25 cellular contexts compared by ENCODE assay signal in genomic region chr12:70815056-70815455, GRCh38.
"Had no signal": no experiment of that assay in that cellular context is flagged by ENCODE, and none has a peak within 500 bp of the region (broad histone marks: within the 10 kb centered on the region; RNA-seq: fewer than 3 reads in every experiment).

No MANE protein-coding gene starts in this region.

- H3K4me1 Mint-ChIP-seq: activated CD4-positive, alpha-beta T cell treated with anti-CD3 and anti-CD28 coated beads for 36 hours; activated CD4-positive, alpha-beta T cell treated with anti-CD3 and anti-CD28 coated beads, Interleukin-2, amount 10 ng/mL, durations not matched to agents 24 days and 14 days; activated CD8-positive, alpha-beta memory T cell treated with anti-CD3 and anti-CD28 coated beads, Interleukin-2, amount 10 ng/mL, durations not matched to agents 7 days and 5 days; activated T-helper 17 cell treated with anti-CD3 and anti-CD28 coated beads, Interleukin-2, amount 50 U/mL, for 72 hours had no signal

- DNase-seq: activated CD4-positive, alpha-beta memory T cell treated with anti-CD3 and anti-CD28 coated beads for 36 hours; activated CD4-positive, alpha-beta T cell treated with anti-CD3 and anti-CD28 coated beads for 36 hours; activated CD4-positive, alpha-beta T cell treated with anti-CD3 and anti-CD28 coated beads, Interleukin-2, amount 10 ng/mL, durations not matched to agents 24 days and 14 days; activated CD4-positive, CD25-positive, alpha-beta regulatory T cell; activated CD4-positive, CD25-positive, alpha-beta regulatory T cell treated with anti-CD3 and anti-CD28 coated beads, Interleukin-2, amount 50 U/mL, for 72 hours; activated CD8-positive, alpha-beta memory T cell treated with anti-CD3 and anti-CD28 coated beads, Interleukin-2, amount 10 ng/mL, durations not matched to agents 7 days and 5 days; activated CD8-positive, alpha-beta memory T cell treated with anti-CD3 and anti-CD28 coated beads, Interleukin-2, amount 50 U/mL, for 4 hours; activated CD8-positive, alpha-beta T cell treated with anti-CD3 and anti-CD28 coated beads, Interleukin-2, amount 10 ng/mL, durations not matched to agents 7 days and 5 days; activated effector memory CD4-positive, alpha-beta T cell treated with Interleukin-2 at 50 U/mL for 16 hours; activated gamma-delta T cell treated with Interleukin-2 at 50 U/mL for 16 hours; activated naive CD4-positive, alpha-beta T cell treated with anti-CD3 and anti-CD28 coated beads, Interleukin-2, amount 50 U/mL, for 16 hours; activated naive CD4-positive, alpha-beta T cell treated with Interleukin-2 at 50 U/mL for 16 hours; activated T-cell treated with anti-CD3 and anti-CD28 coated beads for 4 hours; activated T-cell treated with anti-CD3 and anti-CD28 coated beads, Interleukin-2, amount 50 U/mL, for 24 hours; amniotic stem cell; anterior cingulate cortex; brain microvascular endothelial cell; caudate nucleus; colonic mucosa; effector CD8-positive, alpha-beta T cell; foreskin fibroblast; head of caudate nucleus; T-helper 2 cell had no signal

- H3K9me3 Mint-ChIP-seq: activated CD4-positive, alpha-beta memory T cell treated with anti-CD3 and anti-CD28 coated beads for 36 hours; activated CD4-positive, alpha-beta T cell treated with anti-CD3 and anti-CD28 coated beads, Interleukin-2, amount 10 ng/mL, durations not matched to agents 24 days and 14 days had no signal

- H3K4me3 ChIP-seq: colonic mucosa had no signal

- H3K9me3 ChIP-seq: colonic mucosa had no signal

- H3K27me3 Mint-ChIP-seq: activated CD4-positive, alpha-beta memory T cell treated with anti-CD3 and anti-CD28 coated beads for 36 hours; activated CD4-positive, alpha-beta T cell treated with anti-CD3 and anti-CD28 coated beads for 36 hours; activated CD4-positive, alpha-beta T cell treated with anti-CD3 and anti-CD28 coated beads, Interleukin-2, amount 10 ng/mL, durations not matched to agents 24 days and 14 days; activated CD8-positive, alpha-beta memory T cell treated with anti-CD3 and anti-CD28 coated beads, Interleukin-2, amount 10 ng/mL, durations not matched to agents 7 days and 5 days; activated T-cell treated with anti-CD3 and anti-CD28 coated beads, Interleukin-2, amount 50 U/mL, for 24 hours had no signal

- H3K27ac Mint-ChIP-seq: activated CD4-positive, alpha-beta memory T cell treated with anti-CD3 and anti-CD28 coated beads for 36 hours; activated CD4-positive, alpha-beta T cell treated with anti-CD3 and anti-CD28 coated beads for 36 hours; activated CD4-positive, alpha-beta T cell treated with anti-CD3 and anti-CD28 coated beads, Interleukin-2, amount 10 ng/mL, durations not matched to agents 24 days and 14 days; activated CD8-positive, alpha-beta memory T cell treated with anti-CD3 and anti-CD28 coated beads, Interleukin-2, amount 10 ng/mL, durations not matched to agents 7 days and 5 days; activated CD8-positive, alpha-beta T cell treated with anti-CD3 and anti-CD28 coated beads, Interleukin-2, amount 10 ng/mL, durations not matched to agents 7 days and 5 days; activated naive CD8-positive, alpha-beta T cell; activated T-cell treated with anti-CD3 and anti-CD28 coated beads, Interleukin-2, amount 50 U/mL, for 24 hours; activated T-helper 17 cell treated with anti-CD3 and anti-CD28 coated beads, Interleukin-2, amount 50 U/mL, for 72 hours had no signal

- H3K36me3 Mint-ChIP-seq: activated CD4-positive, alpha-beta memory T cell treated with anti-CD3 and anti-CD28 coated beads for 36 hours; activated CD8-positive, alpha-beta memory T cell treated with anti-CD3 and anti-CD28 coated beads, Interleukin-2, amount 10 ng/mL, durations not matched to agents 7 days and 5 days; activated naive CD8-positive, alpha-beta T cell had no signal

- H3K4me3 Mint-ChIP-seq: activated CD4-positive, alpha-beta memory T cell treated with anti-CD3 and anti-CD28 coated beads for 36 hours; activated CD4-positive, alpha-beta T cell treated with anti-CD3 and anti-CD28 coated beads for 36 hours; activated CD4-positive, alpha-beta T cell treated with anti-CD3 and anti-CD28 coated beads, Interleukin-2, amount 10 ng/mL, durations not matched to agents 24 days and 14 days; activated CD8-positive, alpha-beta memory T cell treated with anti-CD3 and anti-CD28 coated beads, Interleukin-2, amount 10 ng/mL, durations not matched to agents 7 days and 5 days; activated CD8-positive, alpha-beta T cell treated with anti-CD3 and anti-CD28 coated beads, Interleukin-2, amount 10 ng/mL, durations not matched to agents 7 days and 5 days; activated naive CD8-positive, alpha-beta T cell; activated T-cell treated with anti-CD3 and anti-CD28 coated beads, Interleukin-2, amount 50 U/mL, for 24 hours; activated T-helper 17 cell treated with anti-CD3 and anti-CD28 coated beads, Interleukin-2, amount 50 U/mL, for 72 hours had no signal

- ATAC-seq: activated CD4-positive, alpha-beta T cell treated with anti-CD3 and anti-CD28 coated beads for 36 hours; activated CD8-positive, alpha-beta memory T cell treated with anti-CD3 and anti-CD28 coated beads, Interleukin-2, amount 10 ng/mL, durations not matched to agents 7 days and 5 days; activated CD8-positive, alpha-beta T cell treated with anti-CD3 and anti-CD28 coated beads, Interleukin-2, amount 10 ng/mL, durations not matched to agents 7 days and 5 days; activated T-helper 17 cell treated with anti-CD3 and anti-CD28 coated beads, Interleukin-2, amount 50 U/mL, for 72 hours had no signal

- H3K4me1 ChIP-seq: colonic mucosa had no signal

- H3K36me3 ChIP-seq: brain microvascular endothelial cell, colonic mucosa had no signal

- H3K27me3 ChIP-seq: brain microvascular endothelial cell, colonic mucosa had no signal
